In genomic region chr7:24441331-24442059, GRCh38 we compare ENCODE assay signal across 14 cellular contexts.
DNase-seq lines count a peak whose midpoint lies in the region; ATAC-seq and FAIRE-seq lines count a peak whose summit lies in the region.
"Had no signal": no experiment of that assay in that cellular context is flagged by ENCODE, and none has a peak within 500 bp of the region (broad histone marks: within the 10 kb centered on the region; RNA-seq: fewer than 3 reads in every experiment).

No MANE protein-coding gene starts in this region.

- DNase-seq in GM19239 (ENCODE audit: insufficient read length, low spot score) (no peak), SK-MEL-5 (ENCODE audit: low read depth, low spot score) (peak; percentile 14), superior temporal gyrus (ENCODE audit: extremely low spot score) (peak; percentile 20)
- no peak for DNase-seq in activated T-helper 2 cell treated with anti-CD3 and anti-CD28 coated beads, Interferon-gamma antibody, Interleukin-2, Interleukin-4, amounts not matched to agents 10 μg/mL and 5 μg/mL and 100 μg/mL, durations not matched to agents 14 hours and 24 hours and 36 hours (ENCODE audit: low spot score)
- DNase-seq: activated CD4-positive, alpha-beta T cell treated with anti-CD3 and anti-CD28 coated beads for 1 hour; NCI-H1694 treated with DMSO at 0.1 percent for 48 hours; NCI-H510A; right lobe of liver; stimulated activated CD8-positive, alpha-beta memory T cell treated with anti-CD3 and anti-CD28 coated beads, Interleukin-4, amount 100 ng/mL, for 48 hours; T-helper 9 cell had no signal

- peaks cover 30% of the 10 kb centered on the region for H3K4me1 Mint-ChIP-seq in activated T-helper 2 cell treated with anti-CD3 and anti-CD28 coated beads, Interferon-gamma antibody, Interleukin-2, Interleukin-4, amounts not matched to agents 10 μg/mL and 5 μg/mL and 100 μg/mL, durations not matched to agents 14 hours and 24 hours and 36 hours (ENCODE audit: low read depth)

- FAIRE-seq in GM19239 (lab: Jason Lieb, UNC) = peak; percentile 89

- no peak overlapping the region for H3K4me3 Mint-ChIP-seq in activated T-helper 2 cell treated with anti-CD3 and anti-CD28 coated beads, Interferon-gamma antibody, Interleukin-2, Interleukin-4, amounts not matched to agents 10 μg/mL and 5 μg/mL and 100 μg/mL, durations not matched to agents 14 hours and 24 hours and 36 hours (ENCODE audit: low read depth)
- H3K4me3 Mint-ChIP-seq: activated naive CD8-positive, alpha-beta T cell had no signal

- H3K36me3 Mint-ChIP-seq in activated T-helper 2 cell treated with anti-CD3 and anti-CD28 coated beads, Interferon-gamma antibody, Interleukin-2, Interleukin-4, amounts not matched to agents 10 μg/mL and 5 μg/mL and 100 μg/mL, durations not matched to agents 14 hours and 24 hours and 36 hours (ENCODE audit: low read depth) = peaks cover 4% of the 10 kb centered on the region
- H3K36me3 Mint-ChIP-seq: activated naive CD8-positive, alpha-beta T cell had no signal

- peaks cover 3% of the 10 kb centered on the region for H3K27me3 Mint-ChIP-seq in activated T-helper 2 cell treated with anti-CD3 and anti-CD28 coated beads, Interferon-gamma antibody, Interleukin-2, Interleukin-4, amounts not matched to agents 10 μg/mL and 5 μg/mL and 100 μg/mL, durations not matched to agents 14 hours and 24 hours and 36 hours (ENCODE audit: low read depth)
- H3K27me3 Mint-ChIP-seq: activated naive CD8-positive, alpha-beta T cell had no signal

- intact Hi-C loops in activated T-helper 2 cell treated with anti-CD3 and anti-CD28 coated beads, Interferon-gamma antibody, Interleukin-2, Interleukin-4, amounts not matched to agents 10 μg/mL and 5 μg/mL and 100 μg/mL, durations not matched to agents 14 hours and 24 hours and 36 hours (cut with micrococcal nuclease) = no loop called here

- H3K27ac Mint-ChIP-seq in activated T-helper 2 cell treated with anti-CD3 and anti-CD28 coated beads, Interferon-gamma antibody, Interleukin-2, Interleukin-4, amounts not matched to agents 10 μg/mL and 5 μg/mL and 100 μg/mL, durations not matched to agents 14 hours and 24 hours and 36 hours = no peak overlapping the region
- H3K27ac Mint-ChIP-seq: activated naive CD8-positive, alpha-beta T cell had no signal

- H3K9me3 Mint-ChIP-seq in activated T-helper 2 cell treated with anti-CD3 and anti-CD28 coated beads, Interferon-gamma antibody, Interleukin-2, Interleukin-4, amounts not matched to agents 10 μg/mL and 5 μg/mL and 100 μg/mL, durations not matched to agents 14 hours and 24 hours and 36 hours = peaks cover 15% of the 10 kb centered on the region

- in situ Hi-C loops in SK-MEL-5 (cut with HindIII; ENCODE audit: low pct_unique_long_range_greater_than_20kb, low sequenced_read_pairs) = no loop called here

- ATAC-seq in HG02571 (IDR thresholded peaks at IDR 0.05; ENCODE audit: unreplicated experiment) (peak; percentile 58), HG03039 (IDR thresholded peaks at IDR 0.05; ENCODE audit: unreplicated experiment) (no peak), HG03460 (IDR thresholded peaks at IDR 0.05; ENCODE audit: unreplicated experiment) (no peak)
- ATAC-seq: right lobe of liver had no signal

Comparison
In these comparisons a context has a peak if more than half of its experiments do, and no peak if none do; other contexts are left out.
1. DNase-seq: peak in SK-MEL-5 (single experiment) and superior temporal gyrus (single experiment); none in GM19239 (single experiment) and activated T-helper 2 cell treated with anti-CD3 and anti-CD28 coated beads, Interferon-gamma antibody, Interleukin-2, Interleukin-4, amounts not matched to agents 10 μg/mL and 5 μg/mL and 100 μg/mL, durations not matched to agents 14 hours and 24 hours and 36 hours (single experiment).